26 cellular contexts compared by ENCODE assay signal in genomic region chr5:41738695-41739354, GRCh38.
"Had no signal": no experiment of that assay in that cellular context is flagged by ENCODE, and none has a peak within 500 bp of the region (broad histone marks: within the 10 kb centered on the region; RNA-seq: fewer than 3 reads in every experiment).

No MANE protein-coding gene starts in this region.

- H3K27ac ChIP-seq: body of pancreas, left ventricle myocardium inferior, testis, uterus had no signal

- H3K4me1 ChIP-seq: body of pancreas, left ventricle myocardium inferior, testis, uterus had no signal

- H3K4me3 Mint-ChIP-seq: activated CD4-positive, alpha-beta T cell treated with anti-CD3 and anti-CD28 coated beads for 36 hours; activated naive CD4-positive, alpha-beta T cell treated with anti-CD3 and anti-CD28 coated beads for 36 hours; dendritic cell treated with granulocyte-macrophage colony-stimulating factor and Interleukin-4, amounts not matched to agents 40 ng/mL and 50 ng/mL, for 4 days; naive thymus-derived CD8-positive, alpha-beta T cell; T-helper 2 cell treated with Interferon-gamma antibody and Interleukin-4, amounts not matched to agents 5 μg/mL and 100 μg/mL, for 36 hours; WTC11 had no signal

- H3K27me3 Mint-ChIP-seq: activated CD4-positive, alpha-beta T cell treated with anti-CD3 and anti-CD28 coated beads for 36 hours; dendritic cell treated with granulocyte-macrophage colony-stimulating factor and Interleukin-4, amounts not matched to agents 40 ng/mL and 50 ng/mL, for 4 days; naive thymus-derived CD8-positive, alpha-beta T cell had no signal

- ATAC-seq: activated CD4-positive, alpha-beta T cell treated with anti-CD3 and anti-CD28 coated beads for 36 hours; body of pancreas; naive thymus-derived CD8-positive, alpha-beta T cell; WTC11 had no signal

- H3K9me3 ChIP-seq: body of pancreas, left ventricle myocardium inferior, testis, uterus had no signal

- DNase-seq: activated CD4-positive, alpha-beta T cell treated with anti-CD3 and anti-CD28 coated beads for 36 hours; activated CD4-positive, alpha-beta T cell treated with anti-CD3 and anti-CD28 coated beads, Interleukin-2, amount 50 U/mL, for 48 hours; activated CD8-positive, alpha-beta memory T cell treated with anti-CD3 and anti-CD28 coated beads, Interleukin-2, amount 50 U/mL, for 48 hours; activated effector memory CD4-positive, alpha-beta T cell treated with Interleukin-2 at 50 U/mL for 16 hours; activated naive CD4-positive, alpha-beta T cell treated with anti-CD3 and anti-CD28 coated beads for 36 hours; activated T-cell treated with anti-CD3 and anti-CD28 coated beads, Interleukin-2, amount 50 U/mL, for 48 hours; anterior cingulate cortex; body of pancreas; caudate nucleus; effector CD4-positive, alpha-beta T cell; glutamatergic neuron; hippocampal formation; left ventricle myocardium inferior; naive thymus-derived CD8-positive, alpha-beta T cell; retina; stimulated activated CD4-positive, alpha-beta T cell treated with anti-CD3 and anti-CD28 coated beads, Interleukin-4, amount 100 ng/mL, for 1 hour; stimulated activated naive CD4-positive, alpha-beta T cell; testis; trophoblast cell; uterus had no signal

- FAIRE-seq: endometrium, frontal cortex, TTC549 had no signal

- H3K4me3 ChIP-seq: body of pancreas, left ventricle myocardium inferior, testis, uterus had no signal

- H3K27ac Mint-ChIP-seq: activated CD4-positive, alpha-beta T cell treated with anti-CD3 and anti-CD28 coated beads for 36 hours; activated naive CD4-positive, alpha-beta T cell treated with anti-CD3 and anti-CD28 coated beads for 36 hours; dendritic cell treated with granulocyte-macrophage colony-stimulating factor and Interleukin-4, amounts not matched to agents 40 ng/mL and 50 ng/mL, for 4 days; WTC11 had no signal

- H3K9me3 Mint-ChIP-seq: T-helper 2 cell treated with Interferon-gamma antibody and Interleukin-4, amounts not matched to agents 5 μg/mL and 100 μg/mL, for 36 hours; WTC11 had no signal

- H3K27me3 ChIP-seq: body of pancreas, testis, uterus had no signal

- H3K36me3 ChIP-seq: uterus had no signal

- H3K4me1 Mint-ChIP-seq: activated CD4-positive, alpha-beta T cell treated with anti-CD3 and anti-CD28 coated beads for 36 hours; naive thymus-derived CD8-positive, alpha-beta T cell; WTC11 had no signal
